ENCODE assay signal across 22 cellular contexts in the genomic region with DNA sequence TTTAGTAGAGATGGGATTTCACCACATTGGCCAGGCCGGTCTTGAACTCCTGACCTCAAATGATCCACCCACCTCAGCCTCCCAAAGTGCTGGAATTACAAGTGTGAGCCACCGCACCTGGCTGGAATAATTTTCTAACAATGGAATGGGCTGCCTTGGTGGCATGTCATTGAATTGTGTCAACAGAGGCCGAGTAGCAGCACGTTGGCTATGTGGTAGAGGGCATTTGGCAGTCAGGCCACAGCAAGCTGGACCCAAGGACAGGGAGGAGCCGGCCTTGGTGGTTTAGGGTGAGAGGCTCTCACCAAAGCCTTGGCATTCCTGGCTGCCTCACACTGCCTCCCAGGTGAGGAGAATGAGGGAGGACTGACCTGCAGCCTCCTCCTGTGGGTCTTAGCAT. TPM values are rescaled to one million over a fixed set of nuclear protein-coding genes. Genes with fewer than 3 reads are reported as not detected.
DNase-seq lines count a peak whose midpoint lies in the region; ATAC-seq, FAIRE-seq and TF ChIP-seq lines count a peak whose summit lies in the region.
"Had no signal": no experiment of that assay in that cellular context is flagged by ENCODE, and none has a peak within 500 bp of the region (broad histone marks: within the 10 kb centered on the region; RNA-seq: fewer than 3 reads in every experiment).

No MANE protein-coding gene starts in this region.

- H2BK120ac ChIP-seq in neuronal stem cell (ENCODE audit: low read depth, low read length), result no peak overlapping the region

- no peak for TF ChIP-seq RAD21 in HepG2 (CRISPR knock-in tag; IDR thresholded peaks at IDR 0.05)

- H2AK5ac ChIP-seq in neuronal stem cell (ENCODE audit: low read depth, low read length), result peak overlapping the region; percentile 2

- WGBS in HepG2 (ENCODE audit: low lambda C conversion rate), result 4% methylated on average over 5 of the region's 5 CpGs
- WGBS in neuronal stem cell (ENCODE audit: extremely low coverage in 2 of 2, insufficient read length in 2 of 2, insufficient replicate concordance in 1 of 2), 2 donors, result no CpG with 5 or more reads among the region's 5 CpGs

- H3K4me2 ChIP-seq in HepG2 (ENCODE audit: low read depth, low read length) (no peak overlapping the region), neuronal stem cell (ENCODE audit: insufficient read depth, low read length, poor library complexity, severe bottlenecking) (no peak overlapping the region)
- H3K4me2 ChIP-seq: BLaER1, GM23338 had no signal

- in situ Hi-C loops in HepG2 (cut with HindIII; ENCODE audit: extremely low pct_ligation_motif_present, low pct_unique_long_range_greater_than_20kb), result no loop called here

- FAIRE-seq in HepG2 (lab: Jason Lieb, UNC), result no peak
- FAIRE-seq: A204.1, G401.6, GM12892, GM19239, H54 had no signal

- POLR2A ChIA-PET in RWPE1 (lab: Yijun Ruan, JAX; ENCODE audit: low non-redundant PET) (no interaction called here), HepG2 (lab: Yijun Ruan, JAX) (interaction anchor here (1.4 to 4.1 kb wide), 4 partner anchors 9 to 15 kb away, joined by 5 to 24 read pairs (median 6); no protein-coding TSS in a partner anchor)

- CTCF ChIA-PET in RWPE1 (lab: Yijun Ruan, JAX), result no interaction called here
- CTCF ChIA-PET in HepG2 (lab: Yijun Ruan, JAX; ENCODE audit: low intra/inter-chr PET ratio, low total read pairs), result no interaction called here

- H3K4me1 ChIP-seq in HepG2 (ENCODE audit: insufficient read depth, low read length) (peaks cover 65% of the 10 kb centered on the region), neuronal stem cell (ENCODE audit: control insufficient read depth in 2 of 2, insufficient read depth in 1 of 2, low read depth in 1 of 2, low read length in 2 of 2) (peaks cover 6 to 8% of the 10 kb centered on the region in 2 donors)

- H2BK5ac ChIP-seq in neuronal stem cell (ENCODE audit: low read length), result no peak overlapping the region

- H3K27ac ChIP-seq in RWPE1, result peak overlapping the region; percentile 18; the same call in 1 of the 2 replicates
- no peak overlapping the region for H3K27ac ChIP-seq in HepG2 (ENCODE audit: extremely low read length, insufficient read depth, low read length)
- H3K27ac ChIP-seq in neuronal stem cell (replicated peaks; ENCODE audit: low read length), result no peak overlapping the region
- no peak overlapping the region for H3K27ac ChIP-seq in substantia nigra (ENCODE audit: low read depth, low read length, poor library complexity, severe bottlenecking)
- H3K27ac ChIP-seq: 22Rv1, BLaER1, C4-2B had no signal

- no peak overlapping the region for H3K18ac ChIP-seq in neuronal stem cell (ENCODE audit: low read length)

- no peaks in the 10 kb centered on the region for H3K79me2 ChIP-seq in HepG2 (ENCODE audit: insufficient read depth, low read length)

- H3K27me3 ChIP-seq in HepG2 (ENCODE audit: control insufficient read depth in 1 of 2, insufficient read depth in 2 of 2, low read length in 2 of 2) (no peaks in the 10 kb centered on the region; a peak in 1 of 5 replicates), neuronal stem cell (ENCODE audit: control insufficient read depth in 3 of 3, insufficient read depth in 3 of 3, low read depth in 1 of 3, low read length in 3 of 3) (no peaks in the 10 kb centered on the region)
- H3K27me3 ChIP-seq: BLaER1 had no signal

- DNase-seq in RWPE1 (ENCODE audit: low spot score) (no peak), HepG2 (ENCODE audit: low spot score) (peak; percentile 52), neuronal stem cell (ENCODE audit: low spot score) (no peak), substantia nigra (lab: John Stamatoyannopoulos, UW) (no peak)
- no peak for DNase-seq in stimulated activated CD8-positive, alpha-beta memory T cell treated with anti-CD3 and anti-CD28 coated beads, Interleukin-4, amount 100 ng/mL, for 48 hours
- DNase-seq: Caco-2; CD4-positive, CD25-positive, alpha-beta regulatory T cell; CD8-positive, alpha-beta T cell; DMS153; DND-41; HFFc6 had no signal

- H2AFZ ChIP-seq in HepG2 (ENCODE audit: low read length), result no peak overlapping the region
- H2AFZ ChIP-seq in neuronal stem cell (ENCODE audit: low read length), result no peak overlapping the region
- H2AFZ ChIP-seq: GM23338 had no signal

- H4K20me1 ChIP-seq in HepG2 (ENCODE audit: insufficient read depth, low read length), result no peaks in the 10 kb centered on the region
- H4K20me1 ChIP-seq: BLaER1 had no signal

- H3K4me3 ChIP-seq in HepG2 (replicated peaks in 1 of 3; ENCODE audit: insufficient read depth in 1 of 3, low read depth in 2 of 3, low read length in 3 of 3) (no peak overlapping the region), neuronal stem cell (ENCODE audit: low read length in 2 of 2) (no peak overlapping the region)
- H3K4me3 ChIP-seq: BLaER1, GM23338, HAP-1 had no signal

- no peak overlapping the region for H3K23ac ChIP-seq in neuronal stem cell (ENCODE audit: low read depth, low read length, poor library complexity)

- no peak overlapping the region for H3K14ac ChIP-seq in neuronal stem cell (ENCODE audit: low read length)

- intact Hi-C loops in HepG2 (cut with micrococcal nuclease; ENCODE audit: unreplicated experiment), result no loop called here

- TF ChIP-seq EP300 in HepG2 (IDR thresholded peaks at IDR 0.05; ENCODE audit: low read depth in 2 of 2, low read length in 2 of 2), result no peak
- TF ChIP-seq EP300 in HepG2 (CRISPR knock-in tag; IDR thresholded peaks at IDR 0.05; ENCODE audit: borderline replicate concordance), result no peak

- H3K9ac ChIP-seq in HepG2 (ENCODE audit: insufficient read depth, low read depth, low read length) (no peak overlapping the region), neuronal stem cell (ENCODE audit: low read depth, low read length, poor library complexity) (no peak overlapping the region)
- H3K9ac ChIP-seq: BLaER1 had no signal

- H3K4ac ChIP-seq in neuronal stem cell (ENCODE audit: low read length), result no peak overlapping the region

- no peak for TF ChIP-seq POLR2A in HepG2 (IDR thresholded peaks at IDR 0.05; ENCODE audit: insufficient read depth in 1 of 2, low read depth in 2 of 2, low read length in 2 of 2)

- TF ChIP-seq CTCF in RWPE1 (conservative IDR thresholded peaks at IDR 0.05; ENCODE audit: low read depth) (no peak), HepG2 (CRISPR knock-in tag; IDR thresholded peaks at IDR 0.05) (no peak)

- H4K8ac ChIP-seq in neuronal stem cell (ENCODE audit: low read depth, low read length), result no peak overlapping the region

- no TSS peak for BruUV-seq in HepG2 (replicated peaks; lab: Mats Ljungman, UMichigan)

- H3K36me3 ChIP-seq in HepG2 (replicated peaks in 1 of 2; ENCODE audit: control insufficient read depth in 1 of 2, insufficient read depth in 2 of 2, low read length in 2 of 2) (no peaks in the 10 kb centered on the region), neuronal stem cell (replicated peaks in 1 of 2; ENCODE audit: control insufficient read depth in 2 of 2, insufficient read depth in 2 of 2, low read length in 2 of 2) (no peaks in the 10 kb centered on the region)
- H3K36me3 ChIP-seq: BLaER1, HAP-1 had no signal

- H4K91ac ChIP-seq in neuronal stem cell (ENCODE audit: low read depth, low read length, poor library complexity), result no peak overlapping the region

- peak overlapping the region; percentile 1 for H2BK15ac ChIP-seq in neuronal stem cell (ENCODE audit: low read length)

- H2BK12ac ChIP-seq in neuronal stem cell (ENCODE audit: low read length), result no peak overlapping the region

- ATAC-seq in HepG2, result no peak
- ATAC-seq in GM21737 (IDR thresholded peaks at IDR 0.05; ENCODE audit: unreplicated experiment), result no peak
- ATAC-seq: CD8-positive, alpha-beta T cell; GM23338 had no signal

- peaks cover 5% of the 10 kb centered on the region for H3K79me1 ChIP-seq in neuronal stem cell (ENCODE audit: low read depth, low read length)

- H3K9me3 ChIP-seq in HepG2 (ENCODE audit: low read length) (no peaks in the 10 kb centered on the region), neuronal stem cell (replicated peaks in 1 of 2; ENCODE audit: control insufficient read depth in 2 of 2, insufficient read depth in 1 of 2, low read depth in 1 of 2, low read length in 2 of 2) (no peaks in the 10 kb centered on the region)
- H3K9me3 ChIP-seq: BLaER1, Caco-2, HAP-1 had no signal

RNA-seq across cellular contexts. Expression of gene NIPSNAP1, which starts 4.1 kb away (rescaled TPM):
- 159 and 167 TPM in 2 replicates for total RNA-seq in HepG2 (2016; rRNA removed; fragmentation: Illumina TruSeq; extraction: Trizol)
- 36.4 and 36.6 TPM in 2 replicates for total RNA-seq in HepG2 (2016; cell fraction: cytosol; rRNA removed; fragmentation: Illumina TruSeq; extraction: Trizol; ENCODE audit: low read depth)
- 162 and 163 TPM in 2 replicates for total RNA-seq in HepG2 (2016; cell fraction: insoluble cytoplasmic fraction; rRNA removed; fragmentation: Illumina TruSeq; extraction: Trizol)
- 98.2 and 102 TPM in 2 replicates for total RNA-seq in HepG2 (2016; cell fraction: membrane; rRNA removed; fragmentation: Illumina TruSeq; extraction: Trizol)
- total RNA-seq in HepG2 (2016; cell fraction: nucleus; rRNA removed; fragmentation: Illumina TruSeq; extraction: Trizol), result 68.4 and 75.1 TPM in 2 replicates
- polyA plus RNA-seq in HepG2 (2011; rRNA removed), result 203 and 212 TPM in 2 replicates
- polyA plus RNA-seq in HepG2 (2011; cell fraction: cytosol; rRNA removed), result 167 and 170 TPM in 2 replicates
- 133 and 152 TPM in 2 replicates for polyA plus RNA-seq in HepG2 (2011; cell fraction: nucleus; rRNA removed)
- polyA plus RNA-seq in HepG2 (2012), result 126 and 158 TPM in 2 replicates
- polyA plus RNA-seq in HepG2 (2016; cell fraction: cytosol; fragmentation: Illumina TruSeq; extraction: Trizol; ENCODE audit: low read depth), result 33.2 and 39.7 TPM in 2 replicates
- polyA plus RNA-seq in HepG2 (2016; cell fraction: insoluble cytoplasmic fraction; fragmentation: Illumina TruSeq; extraction: Trizol; ENCODE audit: low read depth), result 169 and 174 TPM in 2 replicates
- 73.5 and 79.3 TPM in 2 replicates for polyA plus RNA-seq in HepG2 (2016; cell fraction: membrane; fragmentation: Illumina TruSeq; extraction: Trizol; ENCODE audit: low read depth)
- polyA plus RNA-seq in HepG2 (2016; cell fraction: nucleus; fragmentation: Illumina TruSeq; extraction: Trizol; ENCODE audit: insufficient read depth, low read depth), result 104 and 117 TPM in 2 replicates
- polyA minus RNA-seq in HepG2 (2011; rRNA and poly(A)+ RNA removed; ENCODE audit: low replicate concordance), result 19.6 and 162 TPM in 2 replicates
- polyA minus RNA-seq in HepG2 (2011; cell fraction: cytosol; rRNA and poly(A)+ RNA removed), result 70.8 and 86.6 TPM in 2 replicates
- polyA minus RNA-seq in HepG2 (2011; cell fraction: nucleus; rRNA and poly(A)+ RNA removed), result 55.0 and 66.1 TPM in 2 replicates
- 268 TPM for polyA plus RNA-seq in neuronal stem cell (2013, experiment 1 of 2)
- polyA plus RNA-seq in neuronal stem cell (2013, experiment 2 of 2), result 269 TPM

RNA-seq across cellular contexts. Expression of gene NF2, which starts 18.5 kb away (rescaled TPM):
- total RNA-seq in HepG2 (2016; rRNA removed; fragmentation: Illumina TruSeq; extraction: Trizol), result 33.3 and 45.3 TPM in 2 replicates
- total RNA-seq in HepG2 (2016; cell fraction: cytosol; rRNA removed; fragmentation: Illumina TruSeq; extraction: Trizol; ENCODE audit: low read depth), result 6.6 and 7.4 TPM in 2 replicates
- total RNA-seq in HepG2 (2016; cell fraction: insoluble cytoplasmic fraction; rRNA removed; fragmentation: Illumina TruSeq; extraction: Trizol), result 33.3 and 42.0 TPM in 2 replicates
- 21.0 and 24.2 TPM in 2 replicates for total RNA-seq in HepG2 (2016; cell fraction: membrane; rRNA removed; fragmentation: Illumina TruSeq; extraction: Trizol)
- 25.6 and 28.1 TPM in 2 replicates for total RNA-seq in HepG2 (2016; cell fraction: nucleus; rRNA removed; fragmentation: Illumina TruSeq; extraction: Trizol)
- polyA plus RNA-seq in HepG2 (2011; rRNA removed), result 8.8 and 9.3 TPM in 2 replicates
- 6.9 and 7.3 TPM in 2 replicates for polyA plus RNA-seq in HepG2 (2011; cell fraction: cytosol; rRNA removed)
- polyA plus RNA-seq in HepG2 (2011; cell fraction: nucleus; rRNA removed), result 8.1 and 8.6 TPM in 2 replicates
- polyA plus RNA-seq in HepG2 (2012), result 6.4 TPM in 2 replicates
- polyA plus RNA-seq in HepG2 (2016; cell fraction: cytosol; fragmentation: Illumina TruSeq; extraction: Trizol; ENCODE audit: low read depth), result 3.3 and 5.4 TPM in 2 replicates
- 21.1 and 24.6 TPM in 2 replicates for polyA plus RNA-seq in HepG2 (2016; cell fraction: insoluble cytoplasmic fraction; fragmentation: Illumina TruSeq; extraction: Trizol; ENCODE audit: low read depth)
- 9.8 and 11.9 TPM in 2 replicates for polyA plus RNA-seq in HepG2 (2016; cell fraction: membrane; fragmentation: Illumina TruSeq; extraction: Trizol; ENCODE audit: low read depth)
- polyA plus RNA-seq in HepG2 (2016; cell fraction: nucleus; fragmentation: Illumina TruSeq; extraction: Trizol; ENCODE audit: insufficient read depth, low read depth), result 23.3 and 24.8 TPM in 2 replicates
- polyA minus RNA-seq in HepG2 (2011; rRNA and poly(A)+ RNA removed; ENCODE audit: low replicate concordance), result 25.7 and 39.3 TPM in 2 replicates
- 12.4 and 13.6 TPM in 2 replicates for polyA minus RNA-seq in HepG2 (2011; cell fraction: cytosol; rRNA and poly(A)+ RNA removed)
- 11.5 and 15.2 TPM in 2 replicates for polyA minus RNA-seq in HepG2 (2011; cell fraction: nucleus; rRNA and poly(A)+ RNA removed)
- 12.1 TPM for polyA plus RNA-seq in neuronal stem cell (2013, experiment 1 of 2)
- polyA plus RNA-seq in neuronal stem cell (2013, experiment 2 of 2), result 13.0 TPM

RNA-seq across cellular contexts. Expression of gene THOC5, which starts 31.4 kb away (rescaled TPM):
- 46.7 and 53.5 TPM in 2 replicates for total RNA-seq in HepG2 (2016; rRNA removed; fragmentation: Illumina TruSeq; extraction: Trizol)
- 20.7 and 27.6 TPM in 2 replicates for total RNA-seq in HepG2 (2016; cell fraction: cytosol; rRNA removed; fragmentation: Illumina TruSeq; extraction: Trizol; ENCODE audit: low read depth)
- total RNA-seq in HepG2 (2016; cell fraction: insoluble cytoplasmic fraction; rRNA removed; fragmentation: Illumina TruSeq; extraction: Trizol), result 47.6 and 56.5 TPM in 2 replicates
- 39.5 and 44.9 TPM in 2 replicates for total RNA-seq in HepG2 (2016; cell fraction: membrane; rRNA removed; fragmentation: Illumina TruSeq; extraction: Trizol)
- total RNA-seq in HepG2 (2016; cell fraction: nucleus; rRNA removed; fragmentation: Illumina TruSeq; extraction: Trizol), result 32.6 and 43.7 TPM in 2 replicates
- 45.8 and 65.2 TPM in 2 replicates for polyA plus RNA-seq in HepG2 (2011; rRNA removed)
- polyA plus RNA-seq in HepG2 (2011; cell fraction: cytosol; rRNA removed), result 27.9 and 31.5 TPM in 2 replicates
- 145 and 182 TPM in 2 replicates for polyA plus RNA-seq in HepG2 (2011; cell fraction: nucleus; rRNA removed)
- 37.0 and 37.3 TPM in 2 replicates for polyA plus RNA-seq in HepG2 (2012)
- 25.9 and 30.6 TPM in 2 replicates for polyA plus RNA-seq in HepG2 (2016; cell fraction: cytosol; fragmentation: Illumina TruSeq; extraction: Trizol; ENCODE audit: low read depth)
- 44.1 and 46.1 TPM in 2 replicates for polyA plus RNA-seq in HepG2 (2016; cell fraction: insoluble cytoplasmic fraction; fragmentation: Illumina TruSeq; extraction: Trizol; ENCODE audit: low read depth)
- 35.3 and 37.4 TPM in 2 replicates for polyA plus RNA-seq in HepG2 (2016; cell fraction: membrane; fragmentation: Illumina TruSeq; extraction: Trizol; ENCODE audit: low read depth)
- 54.0 and 55.1 TPM in 2 replicates for polyA plus RNA-seq in HepG2 (2016; cell fraction: nucleus; fragmentation: Illumina TruSeq; extraction: Trizol; ENCODE audit: insufficient read depth, low read depth)
- 57.0 and 70.3 TPM in 2 replicates for polyA minus RNA-seq in HepG2 (2011; rRNA and poly(A)+ RNA removed; ENCODE audit: low replicate concordance)
- 25.5 and 29.4 TPM in 2 replicates for polyA minus RNA-seq in HepG2 (2011; cell fraction: cytosol; rRNA and poly(A)+ RNA removed)
- 38.9 and 51.6 TPM in 2 replicates for polyA minus RNA-seq in HepG2 (2011; cell fraction: nucleus; rRNA and poly(A)+ RNA removed)
- 16.1 TPM for polyA plus RNA-seq in neuronal stem cell (2013, experiment 1 of 2)
- 16.1 TPM for polyA plus RNA-seq in neuronal stem cell (2013, experiment 2 of 2)
